15 cellular contexts compared by ENCODE assay signal in genomic region chr4:182968917-182969650, GRCh38. TPM values are rescaled to one million over a fixed set of nuclear protein-coding genes. Genes with fewer than 3 reads are reported as not detected.
DNase-seq lines count a peak whose midpoint lies in the region; ATAC-seq and TF ChIP-seq lines count a peak whose summit lies in the region.
"Had no signal": no experiment of that assay in that cellular context is flagged by ENCODE, and none has a peak within 500 bp of the region (broad histone marks: within the 10 kb centered on the region; RNA-seq: fewer than 3 reads in every experiment).

No MANE protein-coding gene starts in this region.

- in situ Hi-C loops in brain microvascular endothelial cell (cut with HindIII; ENCODE audit: low pct_ligation_motif_present, low sequenced_read_pairs), result no loop called here

- ATAC-seq in GM19043 (IDR thresholded peaks at IDR 0.05; ENCODE audit: low read depth, unreplicated experiment), result peak; percentile 28
- ATAC-seq in GM21529 (IDR thresholded peaks at IDR 0.05; ENCODE audit: unreplicated experiment), result peak; percentile 72
- ATAC-seq in HG03196 (IDR thresholded peaks at IDR 0.05; ENCODE audit: unreplicated experiment), result peak; percentile 44
- ATAC-seq in left lobe of liver, result no peak

- no peak overlapping the region for H3K4me3 ChIP-seq in brain microvascular endothelial cell (ENCODE audit: low read depth, low read length)
- H3K4me3 ChIP-seq: Peyer's patch, spleen had no signal

- no peaks in the 10 kb centered on the region for H3K36me3 ChIP-seq in brain microvascular endothelial cell (replicated peaks)
- H3K36me3 ChIP-seq: Peyer's patch, spleen had no signal

- no peak for TF ChIP-seq CTCF in brain microvascular endothelial cell (IDR thresholded peaks at IDR 0.05; ENCODE audit: low read depth, low read length, missing control alignments)

- DNase-seq in iPS-NIHi11 (ENCODE audit: low spot score) (peak; percentile 10), left lobe of liver (ENCODE audit: low spot score) (no peak), brain microvascular endothelial cell (no peak), NCI-H2196 (lab: John Stamatoyannopoulos, UW; ENCODE audit: unreplicated experiment) (no peak)
- DNase-seq: anterior cingulate cortex, GOT3, KG1, NCI-H2081 treated with DMSO at 0.1 percent for 48 hours, Peyer's patch, spleen, T-helper 2 cell had no signal

- no peaks in the 10 kb centered on the region for H3K27me3 ChIP-seq in brain microvascular endothelial cell (replicated peaks)
- H3K27me3 ChIP-seq: Peyer's patch had no signal

- H3K27ac ChIP-seq in brain microvascular endothelial cell, result no peak overlapping the region
- H3K27ac ChIP-seq: C4-2B, Peyer's patch, spleen had no signal

RNA-seq across cellular contexts. Expression of gene DCTD, which starts 51.9 kb away (rescaled TPM):
- 56.9 TPM for total RNA-seq in left lobe of liver
